ENCODE assay signal across 32 cellular contexts in the genomic region with DNA sequence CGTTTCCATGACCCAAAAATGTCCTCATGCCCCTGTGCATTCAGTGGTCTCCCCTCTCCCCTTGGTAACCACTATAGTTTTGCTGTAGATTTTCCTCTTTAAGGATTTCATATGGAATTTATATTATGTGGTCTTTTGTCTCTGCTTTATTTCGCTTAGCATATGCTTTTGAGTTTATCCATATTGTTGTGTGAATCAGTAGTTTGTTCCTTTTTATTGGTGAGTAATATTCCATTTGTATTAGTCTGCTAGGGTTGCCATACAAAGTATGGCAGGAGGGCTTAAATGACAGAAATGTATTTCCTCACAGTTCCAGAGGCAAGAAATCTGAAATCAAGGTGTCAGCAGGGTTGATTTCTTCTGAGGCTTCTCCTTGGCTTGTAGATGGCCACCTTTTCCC. TPM values are rescaled to one million over a fixed set of nuclear protein-coding genes. Genes with fewer than 3 reads are reported as not detected.
"Had no signal": no experiment of that assay in that cellular context is flagged by ENCODE, and none has a peak within 500 bp of the region (broad histone marks: within the 10 kb centered on the region; RNA-seq: fewer than 3 reads in every experiment).

No MANE protein-coding gene starts in this region.

- H3K27me3 ChIP-seq: brain microvascular endothelial cell had no signal

- H3K27ac Mint-ChIP-seq: activated CD4-positive, alpha-beta memory T cell treated with anti-CD3 and anti-CD28 coated beads, Interleukin-2, amount 10 ng/mL, durations not matched to agents 7 days and 5 days; activated CD8-positive, alpha-beta memory T cell treated with anti-CD3 and anti-CD28 coated beads, Interleukin-2, amount 10 ng/mL, durations not matched to agents 7 days and 5 days; activated naive CD4-positive, alpha-beta T cell treated with anti-CD3 and anti-CD28 coated beads, Interleukin-2, amount 10 ng/mL, durations not matched to agents 7 days and 5 days; activated naive CD8-positive, alpha-beta T cell; activated naive CD8-positive, alpha-beta T cell treated with anti-CD3 and anti-CD28 coated beads, Interleukin-2, amount 50 U/mL, for 24 hours had no signal

- H2AFZ ChIP-seq: PC-9 had no signal

- DNase-seq: activated CD4-positive, alpha-beta memory T cell treated with anti-CD3 and anti-CD28 coated beads, Interleukin-2, amount 10 ng/mL, durations not matched to agents 7 days and 5 days; activated CD4-positive, alpha-beta T cell treated with anti-CD3 and anti-CD28 coated beads for 1 hour; activated CD4-positive, alpha-beta T cell treated with anti-CD3 and anti-CD28 coated beads for 48 hours; activated CD4-positive, CD25-positive, alpha-beta regulatory T cell; activated CD8-positive, alpha-beta memory T cell treated with anti-CD3 and anti-CD28 coated beads for 24 hours; activated CD8-positive, alpha-beta memory T cell treated with anti-CD3 and anti-CD28 coated beads, Interleukin-2, amount 10 ng/mL, durations not matched to agents 7 days and 5 days; activated CD8-positive, alpha-beta memory T cell treated with anti-CD3 and anti-CD28 coated beads, Interleukin-2, amount 50 U/mL, for 48 hours; activated effector memory CD4-positive, alpha-beta T cell treated with Interleukin-2 at 50 U/mL for 16 hours; activated naive CD4-positive, alpha-beta T cell treated with anti-CD3 and anti-CD28 coated beads, Interleukin-2, amount 10 ng/mL, durations not matched to agents 7 days and 5 days; activated naive CD8-positive, alpha-beta T cell treated with anti-CD3 and anti-CD28 coated beads, Interleukin-2, amount 50 U/mL, for 24 hours; activated T-cell treated with anti-CD3 and anti-CD28 coated beads, Interleukin-2, amount 50 U/mL, for 48 hours; anterior cingulate cortex; brain microvascular endothelial cell; central memory CD4-positive, alpha-beta T cell; Kasumi-1; MM.1S; NCI-H1092 treated with DMSO at 0.1 percent for 48 hours; NCI-H1417; NCI-H187 treated with DMSO at 0.1 percent for 48 hours; NCI-H2081; NCI-H2171 treated with DMSO at 0.1 percent for 48 hours; NCI-H2227 treated with DMSO at 0.1 percent for 48 hours; NCI-H524 treated with DMSO at 0.1 percent for 48 hours; PC-9; Right ventricle myocardium superior; SW 1271; T-helper 1 cell; T-helper 2 cell; T-helper 9 cell had no signal

- H3K9me3 Mint-ChIP-seq: activated CD4-positive, alpha-beta memory T cell treated with anti-CD3 and anti-CD28 coated beads, Interleukin-2, amount 10 ng/mL, durations not matched to agents 7 days and 5 days; activated naive CD4-positive, alpha-beta T cell treated with anti-CD3 and anti-CD28 coated beads, Interleukin-2, amount 10 ng/mL, durations not matched to agents 7 days and 5 days; activated naive CD8-positive, alpha-beta T cell treated with anti-CD3 and anti-CD28 coated beads, Interleukin-2, amount 50 U/mL, for 24 hours had no signal

- H3K27me3 Mint-ChIP-seq: activated CD4-positive, alpha-beta memory T cell treated with anti-CD3 and anti-CD28 coated beads, Interleukin-2, amount 10 ng/mL, durations not matched to agents 7 days and 5 days; activated CD8-positive, alpha-beta memory T cell treated with anti-CD3 and anti-CD28 coated beads, Interleukin-2, amount 10 ng/mL, durations not matched to agents 7 days and 5 days; activated naive CD4-positive, alpha-beta T cell treated with anti-CD3 and anti-CD28 coated beads, Interleukin-2, amount 10 ng/mL, durations not matched to agents 7 days and 5 days; activated naive CD8-positive, alpha-beta T cell; activated naive CD8-positive, alpha-beta T cell treated with anti-CD3 and anti-CD28 coated beads, Interleukin-2, amount 50 U/mL, for 24 hours had no signal

- H3K4me3 ChIP-seq: PC-9 had no signal

- H3K4me3 Mint-ChIP-seq: activated CD4-positive, alpha-beta memory T cell treated with anti-CD3 and anti-CD28 coated beads, Interleukin-2, amount 10 ng/mL, durations not matched to agents 7 days and 5 days; activated CD8-positive, alpha-beta memory T cell treated with anti-CD3 and anti-CD28 coated beads, Interleukin-2, amount 10 ng/mL, durations not matched to agents 7 days and 5 days; activated naive CD4-positive, alpha-beta T cell treated with anti-CD3 and anti-CD28 coated beads, Interleukin-2, amount 10 ng/mL, durations not matched to agents 7 days and 5 days; activated naive CD8-positive, alpha-beta T cell; activated naive CD8-positive, alpha-beta T cell treated with anti-CD3 and anti-CD28 coated beads, Interleukin-2, amount 50 U/mL, for 24 hours had no signal

- H3K27ac ChIP-seq: brain microvascular endothelial cell, PC-9, VCaP had no signal

- ATAC-seq: activated CD8-positive, alpha-beta memory T cell treated with anti-CD3 and anti-CD28 coated beads, Interleukin-2, amount 10 ng/mL, durations not matched to agents 7 days and 5 days; activated naive CD8-positive, alpha-beta T cell treated with anti-CD3 and anti-CD28 coated beads, Interleukin-2, amount 50 U/mL, for 24 hours had no signal

- H3K4me2 ChIP-seq: PC-9 had no signal

RNA-seq across cellular contexts. Expression of a gene that starts 3.5 kb away (rescaled TPM):
- total RNA-seq: OCI-LY7 had no signal
